ENCODE assay signal across 8 cellular contexts in the genomic region with DNA sequence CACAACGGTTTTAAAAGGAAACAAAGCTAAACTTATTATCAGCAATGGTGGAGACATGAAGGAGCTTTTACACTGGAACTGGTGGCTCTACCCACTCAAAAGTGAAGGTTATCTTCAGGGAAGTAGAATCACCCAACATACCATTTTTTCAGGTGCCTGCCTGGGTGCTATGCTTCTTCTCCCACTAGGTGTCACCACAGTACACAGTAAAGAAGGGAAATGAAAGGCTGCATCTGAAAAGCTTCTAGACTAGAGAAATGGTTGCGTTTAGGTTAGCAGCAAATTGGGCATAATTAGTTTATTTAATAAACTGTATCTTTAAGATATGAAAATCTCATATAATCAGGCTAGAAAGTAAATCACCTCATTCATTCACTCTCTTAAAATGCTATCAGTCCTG. TPM values are rescaled to one million over a fixed set of nuclear protein-coding genes. Genes with fewer than 3 reads are reported as not detected.
DNase-seq lines count a peak whose midpoint lies in the region; ATAC-seq and TF ChIP-seq lines count a peak whose summit lies in the region.

No MANE protein-coding gene starts in this region.

- no peak overlapping the region for H3K27ac Mint-ChIP-seq in activated naive CD4-positive, alpha-beta T cell treated with anti-CD3 and anti-CD28 coated beads for 36 hours

- H3K4me3 ChIP-seq in psoas muscle: no peak overlapping the region

- WGBS in psoas muscle, 3 donors: 5 to 9% (median 6%) methylated on average over 2 of the region's 2 CpGs

- H3K9me3 ChIP-seq in psoas muscle: peaks cover 9% of the 10 kb centered on the region

- H3K4me1 ChIP-seq in psoas muscle: no peaks in the 10 kb centered on the region

- no peaks in the 10 kb centered on the region for H3K27me3 ChIP-seq in psoas muscle (ENCODE audit: insufficient read depth in 3 of 3, low read length in 2 of 3)

- H3K36me3 ChIP-seq in psoas muscle (ENCODE audit: insufficient read depth in 1 of 2, low read depth in 1 of 2): no peaks in the 10 kb centered on the region

- peak; percentile 84 for TF ChIP-seq CTCF in psoas muscle (IDR thresholded peaks at IDR 0.05)

- peaks cover 24% of the 10 kb centered on the region for H3K27me3 Mint-ChIP-seq in activated naive CD4-positive, alpha-beta T cell treated with anti-CD3 and anti-CD28 coated beads for 36 hours (ENCODE audit: low read depth)

- H3K4me1 Mint-ChIP-seq in activated naive CD4-positive, alpha-beta T cell treated with anti-CD3 and anti-CD28 coated beads for 36 hours (ENCODE audit: low read depth): no peaks in the 10 kb centered on the region

- DNase-seq in NOMO-1 treated with DMSO at 0.1 percent for 48 hours (lab: John Stamatoyannopoulos, UW; ENCODE audit: unreplicated experiment): peak; percentile 41
- DNase-seq in NOMO-1 treated with dmso at 0.1 percent for 144 hours (lab: John Stamatoyannopoulos, UW; ENCODE audit: unreplicated experiment): no peak
- DNase-seq in NCI-H774 (lab: John Stamatoyannopoulos, UW): peak; percentile 4
- peak; percentile 55 for DNase-seq in activated naive CD4-positive, alpha-beta T cell treated with anti-CD3 and anti-CD28 coated beads for 36 hours
- no peak for DNase-seq in Right ventricle myocardium superior
- no peak for DNase-seq in psoas muscle

- CTCF ChIA-PET in activated naive CD4-positive, alpha-beta T cell treated with anti-CD3 and anti-CD28 coated beads for 36 hours (lab: Charles Lee): interaction anchor here (0.6 to 3.6 kb wide), 14 partner anchors 10 to 564 kb away, joined by 3 to 19 read pairs (median 4); no protein-coding TSS in a partner anchor

- ATAC-seq in HG02798 (IDR thresholded peaks at IDR 0.05; ENCODE audit: poor library complexity, unreplicated experiment): peak; percentile 71
- peak; percentile 72 for ATAC-seq in Right ventricle myocardium superior (ENCODE audit: poor library complexity)
- ATAC-seq in psoas muscle: peak in 3 of 4 donors; percentile 59 to 76 (median 73)
- no peak for ATAC-seq in HG03095 (IDR thresholded peaks at IDR 0.05; ENCODE audit: unreplicated experiment)

- no peaks in the 10 kb centered on the region for H3K36me3 Mint-ChIP-seq in activated naive CD4-positive, alpha-beta T cell treated with anti-CD3 and anti-CD28 coated beads for 36 hours (ENCODE audit: low read depth)

- no peak overlapping the region for H3K4me3 Mint-ChIP-seq in activated naive CD4-positive, alpha-beta T cell treated with anti-CD3 and anti-CD28 coated beads for 36 hours

- intact Hi-C loops in activated naive CD4-positive, alpha-beta T cell treated with anti-CD3 and anti-CD28 coated beads for 36 hours (cut with micrococcal nuclease): loop anchor here (1.0 to 10.0 kb wide), 3 partner anchors 436 to 1244 kb away; no protein-coding TSS in a partner anchor
- intact Hi-C loops in Right ventricle myocardium superior (cut with DNase I): no loop called here
- intact Hi-C loops in psoas muscle (cut with DNase I): loop anchor here (5.0 to 10.0 kb wide), 2 partner anchors 209 to 436 kb away; no protein-coding TSS in a partner anchor

- peaks cover 6% of the 10 kb centered on the region for H3K9me3 Mint-ChIP-seq in activated naive CD4-positive, alpha-beta T cell treated with anti-CD3 and anti-CD28 coated beads for 36 hours

- H3K27ac ChIP-seq in psoas muscle: no peak overlapping the region

RNA-seq across cellular contexts. Expression of a gene that starts 47.0 kb away (rescaled TPM):
- 10 to 100 TPM; 29.6 to 36.1 TPM for total RNA-seq in activated naive CD4-positive, alpha-beta T cell treated with anti-CD3 and anti-CD28 coated beads for 36 hours
- total RNA-seq in Right ventricle myocardium superior (97.4 TPM), psoas muscle (10 to 100 TPM; 46.3 to 74.8 (median 54.7) TPM)
- polyA plus RNA-seq in psoas muscle: 100 to 1,000 TPM in 2 of 3 donors, 10 to 100 TPM in 1; 88.6 to 207 (median 135) TPM

RNA-seq across cellular contexts. Expression of a gene that starts 56.7 kb away (rescaled TPM):
- total RNA-seq in activated naive CD4-positive, alpha-beta T cell treated with anti-CD3 and anti-CD28 coated beads for 36 hours: 10 to 100 TPM; 29.8 to 30.3 TPM
- 27.9 TPM for total RNA-seq in Right ventricle myocardium superior
- 10 to 100 TPM; 14.1 to 24.3 (median 19.6) TPM for total RNA-seq in psoas muscle
- polyA plus RNA-seq in psoas muscle: 10 to 100 TPM in 2 of 3 donors, 1 to 10 TPM in 1; 8.9 to 15.2 (median 12.3) TPM

Comparison
In these comparisons a context has a peak if more than half of its experiments do, and no peak if none do; other contexts are left out.
1. DNase-seq: peak in NOMO-1 treated with DMSO at 0.1 percent for 48 hours (single experiment), NCI-H774 (single experiment) and activated naive CD4-positive, alpha-beta T cell treated with anti-CD3 and anti-CD28 coated beads for 36 hours (single experiment); none in NOMO-1 treated with dmso at 0.1 percent for 144 hours (single experiment), Right ventricle myocardium superior (single experiment) and psoas muscle (0 of 2).